In the genomic region with DNA sequence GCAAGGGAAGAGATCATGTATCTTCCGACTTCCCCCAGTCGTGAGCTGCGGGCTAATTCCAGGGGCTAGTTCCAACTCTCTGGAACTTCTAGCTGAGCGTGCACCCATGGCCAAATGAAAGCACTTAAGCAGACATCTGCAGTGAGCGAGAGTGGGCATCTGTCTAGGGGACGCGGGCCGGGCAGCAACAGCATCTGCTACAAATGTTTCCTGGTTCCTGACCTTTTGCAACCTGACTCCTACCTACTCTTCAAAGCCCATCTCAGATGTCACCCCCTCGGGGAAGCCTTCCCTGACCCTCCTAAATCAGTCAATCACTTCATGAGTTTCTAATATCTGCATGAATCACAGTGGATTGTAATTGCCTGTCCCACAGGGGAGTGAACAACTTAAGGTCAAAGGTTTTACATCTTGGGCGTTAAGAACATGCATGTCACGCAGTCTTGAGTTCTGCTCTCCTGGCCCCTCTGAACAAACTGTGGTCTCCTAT, we compare ENCODE assay signal across 1 cellular context.
TF ChIP-seq lines count a peak whose summit lies in the region.

No MANE protein-coding gene starts in this region.

TF ChIP-seq in HepG2, 621 proteins besides CTCF, POLR2A, EP300 and RAD21 (continued from another document and continues in another):
- TF ChIP-seq, protein P1, sequence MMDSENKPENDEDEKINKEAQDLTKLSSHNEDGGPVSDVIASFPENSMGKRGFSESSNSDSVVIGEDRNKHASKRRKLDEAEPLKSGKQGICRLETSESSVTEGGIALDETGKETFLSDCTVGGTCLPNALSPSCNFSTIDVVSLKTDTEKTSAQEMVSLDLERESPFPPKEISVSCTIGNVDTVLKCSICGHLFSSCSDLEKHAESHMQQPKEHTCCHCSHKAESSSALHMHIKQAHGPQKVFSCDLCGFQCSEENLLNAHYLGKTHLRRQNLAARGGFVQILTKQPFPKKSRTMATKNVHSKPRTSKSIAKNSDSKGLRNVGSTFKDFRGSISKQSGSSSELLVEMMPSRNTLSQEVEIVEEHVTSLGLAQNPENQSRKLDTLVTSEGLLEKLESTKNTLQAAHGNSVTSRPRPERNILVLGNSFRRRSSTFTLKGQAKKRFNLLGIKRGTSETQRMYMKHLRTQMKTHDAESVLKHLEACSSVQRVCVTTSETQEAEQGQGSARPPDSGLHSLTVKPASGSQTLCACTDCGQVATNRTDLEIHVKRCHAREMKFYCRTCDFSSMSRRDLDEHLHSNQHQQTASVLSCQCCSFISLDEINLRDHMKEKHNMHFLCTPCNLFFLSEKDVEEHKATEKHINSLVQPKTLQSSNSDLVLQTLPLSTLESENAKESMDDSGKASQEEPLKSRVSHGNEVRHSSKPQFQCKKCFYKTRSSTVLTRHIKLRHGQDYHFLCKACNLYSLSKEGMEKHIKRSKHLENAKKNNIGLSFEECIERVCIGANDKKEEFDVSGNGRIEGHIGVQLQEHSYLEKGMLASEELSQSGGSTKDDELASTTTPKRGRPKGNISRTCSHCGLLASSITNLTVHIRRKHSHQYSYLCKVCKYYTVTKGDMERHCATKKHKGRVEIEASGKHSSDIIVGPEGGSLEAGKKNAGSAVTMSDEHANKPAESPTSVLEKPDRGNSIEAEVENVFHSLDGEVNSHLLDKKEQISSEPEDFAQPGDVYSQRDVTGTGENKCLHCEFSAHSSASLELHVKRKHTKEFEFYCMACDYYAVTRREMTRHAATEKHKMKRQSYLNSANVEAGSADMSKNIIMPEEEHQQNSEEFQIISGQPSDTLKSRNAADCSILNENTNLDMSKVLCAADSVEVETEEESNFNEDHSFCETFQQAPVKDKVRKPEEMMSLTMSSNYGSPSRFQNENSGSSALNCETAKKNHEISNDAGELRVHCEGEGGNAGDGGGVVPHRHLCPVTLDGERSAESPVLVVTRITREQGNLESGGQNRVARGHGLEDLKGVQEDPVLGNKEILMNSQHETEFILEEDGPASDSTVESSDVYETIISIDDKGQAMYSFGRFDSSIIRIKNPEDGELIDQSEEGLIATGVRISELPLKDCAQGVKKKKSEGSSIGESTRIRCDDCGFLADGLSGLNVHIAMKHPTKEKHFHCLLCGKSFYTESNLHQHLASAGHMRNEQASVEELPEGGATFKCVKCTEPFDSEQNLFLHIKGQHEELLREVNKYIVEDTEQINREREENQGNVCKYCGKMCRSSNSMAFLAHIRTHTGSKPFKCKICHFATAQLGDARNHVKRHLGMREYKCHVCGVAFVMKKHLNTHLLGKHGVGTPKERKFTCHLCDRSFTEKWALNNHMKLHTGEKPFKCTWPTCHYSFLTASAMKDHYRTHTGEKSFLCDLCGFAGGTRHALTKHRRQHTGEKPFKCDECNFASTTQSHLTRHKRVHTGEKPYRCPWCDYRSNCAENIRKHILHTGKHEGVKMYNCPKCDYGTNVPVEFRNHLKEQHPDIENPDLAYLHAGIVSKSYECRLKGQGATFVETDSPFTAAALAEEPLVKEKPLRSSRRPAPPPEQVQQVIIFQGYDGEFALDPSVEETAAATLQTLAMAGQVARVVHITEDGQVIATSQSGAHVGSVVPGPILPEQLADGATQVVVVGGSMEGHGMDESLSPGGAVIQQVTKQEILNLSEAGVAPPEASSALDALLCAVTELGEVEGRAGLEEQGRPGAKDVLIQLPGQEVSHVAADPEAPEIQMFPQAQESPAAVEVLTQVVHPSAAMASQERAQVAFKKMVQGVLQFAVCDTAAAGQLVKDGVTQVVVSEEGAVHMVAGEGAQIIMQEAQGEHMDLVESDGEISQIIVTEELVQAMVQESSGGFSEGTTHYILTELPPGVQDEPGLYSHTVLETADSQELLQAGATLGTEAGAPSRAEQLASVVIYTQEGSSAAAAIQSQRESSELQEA (CRISPR knock-in tag; IDR thresholded peaks at IDR 0.05; ENCODE audit: not compliant biosample characterization): no peak
- TF ChIP-seq JUND (CRISPR knock-in tag; IDR thresholded peaks at IDR 0.05) (no peak), RFXANK (CRISPR knock-in tag; IDR thresholded peaks at IDR 0.05) (no peak), STAG1 (CRISPR knock-in tag; IDR thresholded peaks at IDR 0.05) (no peak), MED8 (CRISPR knock-in tag; IDR thresholded peaks at IDR 0.05; ENCODE audit: insufficient replicate concordance) (no peak), HNF4G (IDR thresholded peaks at IDR 0.05; ENCODE audit: borderline replicate concordance, low read depth, low read length) (no peak), HNF4G (CRISPR knock-in tag; IDR thresholded peaks at IDR 0.05; ENCODE audit: borderline replicate concordance, low read depth) (no peak), ZFAT (CRISPR knock-in tag; conservative IDR thresholded peaks at IDR 0.05) (no peak), PREB (CRISPR knock-in tag; IDR thresholded peaks at IDR 0.05) (no peak), ZNF292 (CRISPR knock-in tag; IDR thresholded peaks at IDR 0.05; ENCODE audit: borderline replicate concordance, low read depth) (no peak), ZKSCAN8 (CRISPR knock-in tag; IDR thresholded peaks at IDR 0.05; ENCODE audit: borderline replicate concordance) (no peak), ZBED4 (CRISPR knock-in tag; IDR thresholded peaks at IDR 0.05; ENCODE audit: borderline replicate concordance) (no peak), MXD4 (CRISPR knock-in tag; IDR thresholded peaks at IDR 0.05) (no peak), ZNF256 (CRISPR knock-in tag; conservative IDR thresholded peaks at IDR 0.05) (no peak), ZBTB3 (CRISPR knock-in tag; IDR thresholded peaks at IDR 0.05; ENCODE audit: borderline replicate concordance, low read depth) (0 out of 2 replicates have a peak, but pooled peaks have one; percentile 14), MED1 (CRISPR knock-in tag; IDR thresholded peaks at IDR 0.05) (no peak), SIX4 (CRISPR knock-in tag; IDR thresholded peaks at IDR 0.05) (0 out of 2 replicates have a peak, but pooled peaks have one; percentile 16), MTF1 (CRISPR knock-in tag; IDR thresholded peaks at IDR 0.05) (no peak), ZNF549 (CRISPR knock-in tag; IDR thresholded peaks at IDR 0.05) (no peak), RAD51 (IDR thresholded peaks at IDR 0.05; ENCODE audit: borderline replicate concordance) (no peak), SP140L (CRISPR knock-in tag; IDR thresholded peaks at IDR 0.05; ENCODE audit: borderline replicate concordance) (no peak), ZNF431 (CRISPR knock-in tag; IDR thresholded peaks at IDR 0.05; ENCODE audit: borderline replicate concordance, low read depth) (no peak)
- TF ChIP-seq, protein P2, sequence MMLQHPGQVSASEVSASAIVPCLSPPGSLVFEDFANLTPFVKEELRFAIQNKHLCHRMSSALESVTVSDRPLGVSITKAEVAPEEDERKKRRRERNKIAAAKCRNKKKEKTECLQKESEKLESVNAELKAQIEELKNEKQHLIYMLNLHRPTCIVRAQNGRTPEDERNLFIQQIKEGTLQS (CRISPR knock-in tag; IDR thresholded peaks at IDR 0.05): 0 out of 2 replicates have a peak, but pooled peaks have one; percentile 16
- TF ChIP-seq, protein P3, sequence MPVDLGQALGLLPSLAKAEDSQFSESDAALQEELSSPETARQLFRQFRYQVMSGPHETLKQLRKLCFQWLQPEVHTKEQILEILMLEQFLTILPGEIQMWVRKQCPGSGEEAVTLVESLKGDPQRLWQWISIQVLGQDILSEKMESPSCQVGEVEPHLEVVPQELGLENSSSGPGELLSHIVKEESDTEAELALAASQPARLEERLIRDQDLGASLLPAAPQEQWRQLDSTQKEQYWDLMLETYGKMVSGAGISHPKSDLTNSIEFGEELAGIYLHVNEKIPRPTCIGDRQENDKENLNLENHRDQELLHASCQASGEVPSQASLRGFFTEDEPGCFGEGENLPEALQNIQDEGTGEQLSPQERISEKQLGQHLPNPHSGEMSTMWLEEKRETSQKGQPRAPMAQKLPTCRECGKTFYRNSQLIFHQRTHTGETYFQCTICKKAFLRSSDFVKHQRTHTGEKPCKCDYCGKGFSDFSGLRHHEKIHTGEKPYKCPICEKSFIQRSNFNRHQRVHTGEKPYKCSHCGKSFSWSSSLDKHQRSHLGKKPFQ (CRISPR knock-in tag; IDR thresholded peaks at IDR 0.05; ENCODE audit: insufficient replicate concordance): no peak
- TF ChIP-seq, protein P4, sequence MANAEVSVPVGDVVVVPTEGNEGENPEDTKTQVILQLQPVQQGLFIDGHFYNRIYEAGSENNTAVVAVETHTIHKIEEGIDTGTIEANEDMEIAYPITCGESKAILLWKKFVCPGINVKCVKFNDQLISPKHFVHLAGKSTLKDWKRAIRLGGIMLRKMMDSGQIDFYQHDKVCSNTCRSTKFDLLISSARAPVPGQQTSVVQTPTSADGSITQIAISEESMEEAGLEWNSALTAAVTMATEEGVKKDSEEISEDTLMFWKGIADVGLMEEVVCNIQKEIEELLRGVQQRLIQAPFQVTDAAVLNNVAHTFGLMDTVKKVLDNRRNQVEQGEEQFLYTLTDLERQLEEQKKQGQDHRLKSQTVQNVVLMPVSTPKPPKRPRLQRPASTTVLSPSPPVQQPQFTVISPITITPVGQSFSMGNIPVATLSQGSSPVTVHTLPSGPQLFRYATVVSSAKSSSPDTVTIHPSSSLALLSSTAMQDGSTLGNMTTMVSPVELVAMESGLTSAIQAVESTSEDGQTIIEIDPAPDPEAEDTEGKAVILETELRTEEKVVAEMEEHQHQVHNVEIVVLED (CRISPR knock-in tag; IDR thresholded peaks at IDR 0.05; ENCODE audit: borderline replicate concordance): no peak
- TF ChIP-seq, protein P5, sequence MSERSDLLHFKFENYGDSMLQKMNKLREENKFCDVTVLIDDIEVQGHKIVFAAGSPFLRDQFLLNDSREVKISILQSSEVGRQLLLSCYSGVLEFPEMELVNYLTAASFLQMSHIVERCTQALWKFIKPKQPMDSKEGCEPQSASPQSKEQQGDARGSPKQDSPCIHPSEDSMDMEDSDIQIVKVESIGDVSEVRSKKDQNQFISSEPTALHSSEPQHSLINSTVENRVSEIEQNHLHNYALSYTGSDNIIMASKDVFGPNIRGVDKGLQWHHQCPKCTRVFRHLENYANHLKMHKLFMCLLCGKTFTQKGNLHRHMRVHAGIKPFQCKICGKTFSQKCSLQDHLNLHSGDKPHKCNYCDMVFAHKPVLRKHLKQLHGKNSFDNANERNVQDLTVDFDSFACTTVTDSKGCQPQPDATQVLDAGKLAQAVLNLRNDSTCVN (CRISPR knock-in tag; IDR thresholded peaks at IDR 0.05; ENCODE audit: borderline replicate concordance): no peak
- TF ChIP-seq, protein P6, sequence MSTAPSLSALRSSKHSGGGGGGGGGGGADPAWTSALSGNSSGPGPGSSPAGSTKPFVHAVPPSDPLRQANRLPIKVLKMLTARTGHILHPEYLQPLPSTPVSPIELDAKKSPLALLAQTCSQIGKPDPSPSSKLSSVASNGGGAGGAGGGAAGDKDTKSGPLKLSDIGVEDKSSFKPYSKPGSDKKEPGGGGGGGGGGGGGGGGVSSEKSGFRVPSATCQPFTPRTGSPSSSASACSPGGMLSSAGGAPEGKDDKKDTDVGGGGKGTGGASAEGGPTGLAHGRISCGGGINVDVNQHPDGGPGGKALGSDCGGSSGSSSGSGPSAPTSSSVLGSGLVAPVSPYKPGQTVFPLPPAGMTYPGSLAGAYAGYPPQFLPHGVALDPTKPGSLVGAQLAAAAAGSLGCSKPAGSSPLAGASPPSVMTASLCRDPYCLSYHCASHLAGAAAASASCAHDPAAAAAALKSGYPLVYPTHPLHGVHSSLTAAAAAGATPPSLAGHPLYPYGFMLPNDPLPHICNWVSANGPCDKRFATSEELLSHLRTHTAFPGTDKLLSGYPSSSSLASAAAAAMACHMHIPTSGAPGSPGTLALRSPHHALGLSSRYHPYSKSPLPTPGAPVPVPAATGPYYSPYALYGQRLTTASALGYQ (CRISPR knock-in tag; IDR thresholded peaks at IDR 0.05): no peak
- TF ChIP-seq, protein P7, sequence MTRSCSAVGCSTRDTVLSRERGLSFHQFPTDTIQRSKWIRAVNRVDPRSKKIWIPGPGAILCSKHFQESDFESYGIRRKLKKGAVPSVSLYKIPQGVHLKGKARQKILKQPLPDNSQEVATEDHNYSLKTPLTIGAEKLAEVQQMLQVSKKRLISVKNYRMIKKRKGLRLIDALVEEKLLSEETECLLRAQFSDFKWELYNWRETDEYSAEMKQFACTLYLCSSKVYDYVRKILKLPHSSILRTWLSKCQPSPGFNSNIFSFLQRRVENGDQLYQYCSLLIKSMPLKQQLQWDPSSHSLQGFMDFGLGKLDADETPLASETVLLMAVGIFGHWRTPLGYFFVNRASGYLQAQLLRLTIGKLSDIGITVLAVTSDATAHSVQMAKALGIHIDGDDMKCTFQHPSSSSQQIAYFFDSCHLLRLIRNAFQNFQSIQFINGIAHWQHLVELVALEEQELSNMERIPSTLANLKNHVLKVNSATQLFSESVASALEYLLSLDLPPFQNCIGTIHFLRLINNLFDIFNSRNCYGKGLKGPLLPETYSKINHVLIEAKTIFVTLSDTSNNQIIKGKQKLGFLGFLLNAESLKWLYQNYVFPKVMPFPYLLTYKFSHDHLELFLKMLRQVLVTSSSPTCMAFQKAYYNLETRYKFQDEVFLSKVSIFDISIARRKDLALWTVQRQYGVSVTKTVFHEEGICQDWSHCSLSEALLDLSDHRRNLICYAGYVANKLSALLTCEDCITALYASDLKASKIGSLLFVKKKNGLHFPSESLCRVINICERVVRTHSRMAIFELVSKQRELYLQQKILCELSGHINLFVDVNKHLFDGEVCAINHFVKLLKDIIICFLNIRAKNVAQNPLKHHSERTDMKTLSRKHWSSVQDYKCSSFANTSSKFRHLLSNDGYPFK (CRISPR knock-in tag; IDR thresholded peaks at IDR 0.05; ENCODE audit: borderline replicate concordance): no peak
